In the genomic region with DNA sequence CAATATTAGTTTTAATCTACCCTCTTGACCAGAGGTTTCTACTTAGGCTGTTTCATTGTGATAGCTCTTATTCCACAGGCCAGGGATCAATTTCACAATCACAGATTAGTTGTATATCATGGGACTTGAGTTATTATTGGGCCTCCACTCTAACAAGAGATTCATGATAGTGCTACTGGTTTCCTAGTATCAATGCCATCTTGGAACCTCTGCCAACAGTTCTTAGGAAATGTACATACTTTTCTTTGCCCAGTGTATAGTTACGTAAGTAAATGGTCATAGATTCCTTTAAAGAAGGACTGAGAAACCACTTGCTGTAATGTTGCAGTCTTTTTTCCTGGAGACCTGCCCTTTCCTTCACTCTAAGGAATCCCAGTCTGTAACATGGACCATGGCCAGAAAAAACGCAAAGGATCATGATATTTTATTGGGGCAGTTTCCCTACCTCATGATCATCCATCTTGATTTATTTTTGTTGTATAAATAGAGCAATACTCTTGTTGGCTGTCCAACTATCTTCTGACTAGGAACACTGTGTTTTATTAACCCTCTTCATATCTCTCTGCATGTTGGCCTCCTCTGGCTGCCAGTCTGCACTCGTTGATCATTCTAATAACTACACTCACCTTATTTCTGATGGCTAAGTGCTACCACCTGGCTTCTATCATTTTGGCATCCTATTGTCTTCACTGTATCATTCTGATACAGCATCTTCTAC, we compare ENCODE assay signal across 34 cellular contexts. TPM values are rescaled to one million over a fixed set of nuclear protein-coding genes. Genes with fewer than 3 reads are reported as not detected.
"Had no signal": no experiment of that assay in that cellular context is flagged by ENCODE, and none has a peak within 500 bp of the region (broad histone marks: within the 10 kb centered on the region; RNA-seq: fewer than 3 reads in every experiment).

No MANE protein-coding gene starts in this region.

- ATAC-seq: left lobe of liver; mucosa of descending colon; natural killer cell treated with Interleukin-12 subunit alpha and Interleukin-12 subunit beta and Interleukin-15 and Interleukin-18, amount 100 ng/mL, for 72 hours; right cardiac atrium; stimulated activated naive CD8-positive, alpha-beta T cell treated with anti-CD3 and anti-CD28 coated beads, Interleukin-15, amount 100 ng/mL, for 72 hours; upper lobe of right lung had no signal

- H3K4me1 ChIP-seq: colonic mucosa, esophagus muscularis mucosa, heart left ventricle, parathyroid adenoma, suprapubic skin, transverse colon, upper lobe of right lung, uterus had no signal

- H3K27ac ChIP-seq: colonic mucosa, esophagus muscularis mucosa, heart left ventricle, hepatocyte, neutrophil, parathyroid adenoma, suprapubic skin, transverse colon, upper lobe of right lung, uterus had no signal

- FAIRE-seq: endothelial cell of umbilical vein, frontal cortex, kidney had no signal

- H3K27me3 ChIP-seq: colonic mucosa, esophagus muscularis mucosa, heart left ventricle, hepatocyte, neutrophil, suprapubic skin, transverse colon, upper lobe of right lung, uterus had no signal

- H3K79me2 ChIP-seq: hepatocyte, parathyroid adenoma had no signal

- H3K9me3 ChIP-seq: colonic mucosa, esophagus muscularis mucosa, mucosa of descending colon, neutrophil, suprapubic skin, transverse colon, upper lobe of right lung, uterus had no signal

- DNase-seq: colonic mucosa; effector CD8-positive, alpha-beta T cell; kidney; mucosa of descending colon; naive B cell; right cardiac atrium; stimulated activated CD4-positive, alpha-beta T cell treated with anti-CD3 and anti-CD28 coated beads, Interleukin-12 subunit alpha, Interleukin-12 subunit beta, amount 100 ng/mL, for 4 hours; stimulated activated CD4-positive, alpha-beta T cell treated with anti-CD3 and anti-CD28 coated beads, Interleukin-1b, Interleukin-23, amount 100 ng/mL, for 48 hours; stimulated activated CD4-positive, alpha-beta T cell treated with anti-CD3 and anti-CD28 coated beads, Interleukin-4, amount 100 ng/mL, for 1 hour; stimulated activated CD8-positive, alpha-beta memory T cell treated with anti-CD3 and anti-CD28 coated beads, Interleukin-4, amount 100 ng/mL, for 48 hours; stimulated activated naive CD4-positive, alpha-beta T cell; stimulated activated naive CD8-positive, alpha-beta T cell treated with anti-CD3 and anti-CD28 coated beads, Interleukin-15, amount 100 ng/mL, for 72 hours; transverse colon; upper lobe of right lung; uterus had no signal

- H3K4me3 ChIP-seq: colonic mucosa, esophagus muscularis mucosa, heart left ventricle, hepatocyte, lung, mucosa of descending colon, smooth muscle cell, suprapubic skin, transverse colon, upper lobe of right lung, uterus had no signal

- H2AFZ ChIP-seq: hepatocyte, parathyroid adenoma had no signal

- H3K4me2 ChIP-seq: hepatocyte, smooth muscle cell had no signal

- H3K36me3 ChIP-seq: colonic mucosa, esophagus muscularis mucosa, heart left ventricle, neutrophil, suprapubic skin, transverse colon, upper lobe of right lung, uterus had no signal

- H3K9ac ChIP-seq: parathyroid adenoma had no signal

RNA-seq across cellular contexts. Expression of a gene that starts 38.0 kb away (rescaled TPM):
- total RNA-seq: chondrocyte; colonic mucosa; endothelial cell of umbilical vein; epithelial cell of proximal tubule; esophagus muscularis mucosa; fibroblast of villous mesenchyme; frontal cortex; hepatocyte; kidney; left lobe of liver; liver; lung; mesothelial cell of epicardium; mucosa of descending colon; natural killer cell treated with Interleukin-12 subunit alpha and Interleukin-12 subunit beta and Interleukin-15 and Interleukin-18, amount 100 ng/mL, for 72 hours; omental fat pad; progenitor cell of endocrine pancreas; smooth muscle cell; suprapubic skin; transverse colon; upper lobe of right lung; uterus had no signal
- polyA plus RNA-seq: endothelial cell of umbilical vein, hepatocyte, liver, lung, smooth muscle cell had no signal
